ENCODE assay signal across 17 cellular contexts in the genomic region with DNA sequence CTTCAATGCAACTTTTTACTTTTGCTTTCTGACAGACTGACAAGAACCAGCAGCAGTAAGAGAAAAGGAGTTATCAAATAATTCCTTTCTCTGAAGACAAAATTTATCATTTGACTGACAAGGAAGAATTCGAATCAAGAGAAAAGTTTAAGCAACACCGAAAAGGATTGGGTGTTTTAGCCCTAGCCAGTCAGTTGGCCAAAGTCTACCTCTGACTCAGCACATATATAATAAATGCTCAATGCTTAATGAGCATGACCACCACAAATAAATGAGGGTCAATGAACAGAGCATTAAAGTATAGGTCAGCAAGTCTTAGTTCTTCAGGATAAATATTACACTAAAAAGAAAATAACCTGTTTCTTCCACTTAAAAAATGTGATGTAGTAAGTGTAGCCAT. TPM values are rescaled to one million over a fixed set of nuclear protein-coding genes. Genes with fewer than 3 reads are reported as not detected.
DNase-seq lines count a peak whose midpoint lies in the region; ATAC-seq and TF ChIP-seq lines count a peak whose summit lies in the region.
"Had no signal": no experiment of that assay in that cellular context is flagged by ENCODE, and none has a peak within 500 bp of the region (broad histone marks: within the 10 kb centered on the region; RNA-seq: fewer than 3 reads in every experiment).

No MANE protein-coding gene starts in this region.

- H2AFZ ChIP-seq in SK-N-SH (ENCODE audit: low read depth), result no peak overlapping the region
- H2AFZ ChIP-seq: GM23338 had no signal

- WGBS in SK-N-SH (ENCODE audit: low lambda C conversion rate), result 70% methylated on average over 2 of the region's 2 CpGs

- no peak overlapping the region for H3K4me3 Mint-ChIP-seq in naive thymus-derived CD8-positive, alpha-beta T cell
- no peak overlapping the region for H3K4me3 Mint-ChIP-seq in stimulated activated naive B cell treated with anti-CD40 and anti-IgM and Interleukin-4, amounts not matched to agents 10 μg/mL and 1 μg/mL and 100 μg/mL, for 72 hours
- H3K4me3 Mint-ChIP-seq: CD4-positive, CD25-positive, alpha-beta regulatory T cell; GM23338 had no signal

- H3F3A ChIP-seq in SK-N-SH (replicated peaks; ENCODE audit: insufficient read depth), result peaks cover 5% of the 10 kb centered on the region

- no peak for TF ChIP-seq EP300 in SK-N-SH (IDR thresholded peaks at IDR 0.05; ENCODE audit: borderline replicate concordance in 1 of 2, low read depth in 1 of 2, low read length in 1 of 2)

- H3K27me3 ChIP-seq in SK-N-SH (ENCODE audit: insufficient read depth), result no peaks in the 10 kb centered on the region
- H3K27me3 ChIP-seq: BLaER1 treated with 17β-estradiol and CSF1 and Interleukin-3, amounts not matched to agents 10 nM and 100 nM had no signal

- POLR2A ChIA-PET in SK-N-SH (lab: Yijun Ruan, JAX), result no interaction called here
- POLR2A ChIA-PET in naive thymus-derived CD8-positive, alpha-beta T cell (lab: Charles Lee), result no interaction called here

- H4K20me1 ChIP-seq in SK-N-SH (ENCODE audit: insufficient read depth), result peaks cover 23% of the 10 kb centered on the region
- H4K20me1 ChIP-seq: BLaER1 treated with 17β-estradiol and CSF1 and Interleukin-3, amounts not matched to agents 10 nM and 100 nM had no signal

- H3K27ac ChIP-seq in SK-N-SH (ENCODE audit: low read depth in 2 of 2, low read length in 1 of 2) (no peak overlapping the region), SK-N-MC (peak overlapping the region; percentile 90)
- H3K27ac ChIP-seq: 22Rv1; BLaER1 treated with 17β-estradiol and CSF1 and Interleukin-3, amounts not matched to agents 10 nM and 100 nM; HL-60 had no signal

- H3K79me2 ChIP-seq in SK-N-SH (ENCODE audit: insufficient read depth), result peaks cover 89% of the 10 kb centered on the region

- H3K27ac Mint-ChIP-seq in naive thymus-derived CD8-positive, alpha-beta T cell, result no peak overlapping the region
- no peak overlapping the region for H3K27ac Mint-ChIP-seq in stimulated activated naive B cell treated with anti-CD40 and anti-IgM and Interleukin-4, amounts not matched to agents 10 μg/mL and 1 μg/mL and 100 μg/mL, for 72 hours
- H3K27ac Mint-ChIP-seq: CD4-positive, CD25-positive, alpha-beta regulatory T cell; GM23338 had no signal

- no peaks in the 10 kb centered on the region for H3K36me3 Mint-ChIP-seq in naive thymus-derived CD8-positive, alpha-beta T cell
- H3K36me3 Mint-ChIP-seq in stimulated activated naive B cell treated with anti-CD40 and anti-IgM and Interleukin-4, amounts not matched to agents 10 μg/mL and 1 μg/mL and 100 μg/mL, for 72 hours, result no peaks in the 10 kb centered on the region
- H3K36me3 Mint-ChIP-seq: CD4-positive, CD25-positive, alpha-beta regulatory T cell had no signal

- CTCF ChIA-PET in SK-N-SH (lab: Yijun Ruan, JAX), result interaction anchor here (0.6 kb wide), 1 partner anchor 313 kb away, joined by 3 read pairs; no protein-coding TSS in a partner anchor

- H3K36me3 ChIP-seq in SK-N-SH (replicated peaks in 1 of 2; ENCODE audit: control insufficient read depth in 1 of 2, insufficient read depth in 2 of 2, low read length in 1 of 2), result peaks cover 0 to 7% of the 10 kb centered on the region in 2 experiments
- no peaks in the 10 kb centered on the region for H3K36me3 ChIP-seq in SK-N-MC (ENCODE audit: insufficient read depth, low read length)
- H3K36me3 ChIP-seq: BLaER1 treated with 17β-estradiol and CSF1 and Interleukin-3, amounts not matched to agents 10 nM and 100 nM had no signal

- no peaks in the 10 kb centered on the region for H3K4me1 Mint-ChIP-seq in naive thymus-derived CD8-positive, alpha-beta T cell
- H3K4me1 Mint-ChIP-seq in stimulated activated naive B cell treated with anti-CD40 and anti-IgM and Interleukin-4, amounts not matched to agents 10 μg/mL and 1 μg/mL and 100 μg/mL, for 72 hours, result no peaks in the 10 kb centered on the region
- H3K4me1 Mint-ChIP-seq: CD4-positive, CD25-positive, alpha-beta regulatory T cell had no signal

- H3K9me3 Mint-ChIP-seq in naive thymus-derived CD8-positive, alpha-beta T cell, result peaks cover 0 to 8% (median 0%) of the 10 kb centered on the region in 9 donors
- H3K9me3 Mint-ChIP-seq in stimulated activated naive B cell treated with anti-CD40 and anti-IgM and Interleukin-4, amounts not matched to agents 10 μg/mL and 1 μg/mL and 100 μg/mL, for 72 hours, result no peaks in the 10 kb centered on the region
- H3K9me3 Mint-ChIP-seq: GM23338 had no signal

- no peak for ATAC-seq in SK-N-SH treated with all-trans-retinoic acid at 6 μM for 48 hours
- no peak for ATAC-seq in naive thymus-derived CD8-positive, alpha-beta T cell
- ATAC-seq in stimulated activated naive B cell treated with anti-CD40 and anti-IgM and Interleukin-4, amounts not matched to agents 10 μg/mL and 1 μg/mL and 100 μg/mL, for 72 hours (replicated peaks), result no peak
- ATAC-seq: GM23338 had no signal

- peaks cover 3 to 16% of the 10 kb centered on the region in 2 experiments; a peak in 3 of 4 replicates for H3K4me1 ChIP-seq in SK-N-SH (ENCODE audit: control insufficient read depth in 1 of 2, insufficient read depth in 2 of 2, low read depth in 1 of 2, low read length in 1 of 2)

- DNase-seq in SK-N-SH (no peak), SK-N-MC (ENCODE audit: low read depth, low spot score) (no peak), kidney tubule cell (ENCODE audit: low spot score) (peak; percentile 14), D341Med (ENCODE audit: low spot score) (no peak)
- no peak for DNase-seq in naive thymus-derived CD8-positive, alpha-beta T cell
- DNase-seq in stimulated activated naive B cell treated with anti-CD40 and anti-IgM and Interleukin-4, amounts not matched to agents 10 μg/mL and 1 μg/mL and 100 μg/mL, for 72 hours, result no peak
- DNase-seq: ACHN; Calu3; CD4-positive, CD25-positive, alpha-beta regulatory T cell; DMS79; EL; H7 had no signal

- no peaks in the 10 kb centered on the region for H3K9me2 ChIP-seq in SK-N-SH

- no peak overlapping the region for H3K4me2 ChIP-seq in SK-N-SH
- H3K4me2 ChIP-seq: BLaER1 treated with 17β-estradiol and CSF1 and Interleukin-3, amounts not matched to agents 10 nM and 100 nM; GM23338 had no signal

- TF ChIP-seq RAD21 in SK-N-SH (IDR thresholded peaks at IDR 0.05; ENCODE audit: low read length), result no peak

- H3K4me3 ChIP-seq in SK-N-SH (ENCODE audit: low read depth in 2 of 2, low read length in 1 of 2) (no peak overlapping the region), SK-N-MC (peak overlapping the region; percentile 65)
- H3K4me3 ChIP-seq: BLaER1 treated with 17β-estradiol and CSF1 and Interleukin-3, amounts not matched to agents 10 nM and 100 nM; GM23338 had no signal

- no peak overlapping the region for H3K9ac ChIP-seq in SK-N-SH
- no peak overlapping the region for H3K9ac ChIP-seq in SK-N-MC (ENCODE audit: insufficient read length)
- H3K9ac ChIP-seq: BLaER1 treated with 17β-estradiol and CSF1 and Interleukin-3, amounts not matched to agents 10 nM and 100 nM had no signal

- no peak for TF ChIP-seq CTCF in SK-N-SH (IDR thresholded peaks at IDR 0.05)

- H3K27me3 Mint-ChIP-seq in naive thymus-derived CD8-positive, alpha-beta T cell, result no peaks in the 10 kb centered on the region
- no peaks in the 10 kb centered on the region for H3K27me3 Mint-ChIP-seq in stimulated activated naive B cell treated with anti-CD40 and anti-IgM and Interleukin-4, amounts not matched to agents 10 μg/mL and 1 μg/mL and 100 μg/mL, for 72 hours
- H3K27me3 Mint-ChIP-seq: CD4-positive, CD25-positive, alpha-beta regulatory T cell had no signal

- no peaks in the 10 kb centered on the region for H3K9me3 ChIP-seq in SK-N-SH
- no peaks in the 10 kb centered on the region for H3K9me3 ChIP-seq in SK-N-MC (ENCODE audit: low read depth, low read length)
- H3K9me3 ChIP-seq: BLaER1 treated with 17β-estradiol and CSF1 and Interleukin-3, amounts not matched to agents 10 nM and 100 nM had no signal

TF ChIP-seq in SK-N-SH treated with all-trans-retinoic acid at 6 μM for 48 hours, 23 proteins besides CTCF, POLR2A, EP300 and RAD21:
- TF ChIP-seq ARNTL (CRISPR knock-in tag; IDR thresholded peaks at IDR 0.05; ENCODE audit: borderline replicate concordance, low read depth) (no peak), ISL1 (CRISPR knock-in tag; IDR thresholded peaks at IDR 0.05) (0 out of 2 replicates have a peak, but pooled peaks have one; percentile 19)

TF ChIP-seq in SK-N-SH, 30 proteins besides CTCF, POLR2A, EP300 and RAD21:
- no peak for TF ChIP-seq TEAD4 (IDR thresholded peaks at IDR 0.05; ENCODE audit: borderline replicate concordance, insufficient read depth)
- no peak for TF ChIP-seq TCF12 (IDR thresholded peaks at IDR 0.05)
- no peak for TF ChIP-seq MXI1 (IDR thresholded peaks at IDR 0.05; ENCODE audit: low read depth, low read length)
- no peak for TF ChIP-seq FOXJ3 (CRISPR knock-in tag; IDR thresholded peaks at IDR 0.05)
- no peak for TF ChIP-seq JUND (IDR thresholded peaks at IDR 0.05)
- TF ChIP-seq NRF1 (IDR thresholded peaks at IDR 0.05; ENCODE audit: low read depth, low read length), result no peak
- TF ChIP-seq RCOR1 (IDR thresholded peaks at IDR 0.05; ENCODE audit: low read length), result no peak
- TF ChIP-seq POLR2AphosphoS5 (IDR thresholded peaks at IDR 0.05; ENCODE audit: low read depth, low read length), result no peak
- TF ChIP-seq GABPA (IDR thresholded peaks at IDR 0.05; ENCODE audit: low read depth), result no peak
- TF ChIP-seq RFX5 (IDR thresholded peaks at IDR 0.05; ENCODE audit: low read length), result no peak
- TF ChIP-seq, protein P1, sequence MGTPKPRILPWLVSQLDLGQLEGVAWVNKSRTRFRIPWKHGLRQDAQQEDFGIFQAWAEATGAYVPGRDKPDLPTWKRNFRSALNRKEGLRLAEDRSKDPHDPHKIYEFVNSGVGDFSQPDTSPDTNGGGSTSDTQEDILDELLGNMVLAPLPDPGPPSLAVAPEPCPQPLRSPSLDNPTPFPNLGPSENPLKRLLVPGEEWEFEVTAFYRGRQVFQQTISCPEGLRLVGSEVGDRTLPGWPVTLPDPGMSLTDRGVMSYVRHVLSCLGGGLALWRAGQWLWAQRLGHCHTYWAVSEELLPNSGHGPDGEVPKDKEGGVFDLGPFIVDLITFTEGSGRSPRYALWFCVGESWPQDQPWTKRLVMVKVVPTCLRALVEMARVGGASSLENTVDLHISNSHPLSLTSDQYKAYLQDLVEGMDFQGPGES (IDR thresholded peaks at IDR 0.05; ENCODE audit: low read depth, low read length), result no peak
- TF ChIP-seq, protein P2, sequence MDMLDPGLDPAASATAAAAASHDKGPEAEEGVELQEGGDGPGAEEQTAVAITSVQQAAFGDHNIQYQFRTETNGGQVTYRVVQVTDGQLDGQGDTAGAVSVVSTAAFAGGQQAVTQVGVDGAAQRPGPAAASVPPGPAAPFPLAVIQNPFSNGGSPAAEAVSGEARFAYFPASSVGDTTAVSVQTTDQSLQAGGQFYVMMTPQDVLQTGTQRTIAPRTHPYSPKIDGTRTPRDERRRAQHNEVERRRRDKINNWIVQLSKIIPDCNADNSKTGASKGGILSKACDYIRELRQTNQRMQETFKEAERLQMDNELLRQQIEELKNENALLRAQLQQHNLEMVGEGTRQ (IDR thresholded peaks at IDR 0.05; ENCODE audit: borderline replicate concordance, low read depth, low read length), result no peak

RNA-seq across cellular contexts. Expression of a gene that starts 36.6 kb away (rescaled TPM):
- polyA plus RNA-seq in SK-N-SH (2012; rRNA removed), result 4.3 and 7.6 TPM in 2 replicates
- polyA plus RNA-seq in SK-N-SH (2012; cell fraction: cytosol; rRNA removed), result 5.5 and 5.6 TPM in 2 replicates
- 6.4 and 13.5 TPM in 2 replicates for polyA plus RNA-seq in SK-N-SH (2012; cell fraction: nucleus; rRNA removed)
- total RNA-seq in naive thymus-derived CD8-positive, alpha-beta T cell, result not detected
- polyA plus RNA-seq in naive thymus-derived CD8-positive, alpha-beta T cell, result under 1 TPM in 1 of 3 donors, not detected in 2; 0.15 TPM
- total RNA-seq: CD4-positive, CD25-positive, alpha-beta regulatory T cell had no signal
- polyA plus RNA-seq: CD4-positive, CD25-positive, alpha-beta regulatory T cell had no signal
